9 cellular contexts compared by ENCODE assay signal in genomic region chr2:27306657-27307544, GRCh38.
DNase-seq lines count a peak whose midpoint lies in the region; ATAC-seq lines count a peak whose summit lies in the region.
"Had no signal": no experiment of that assay in that cellular context is flagged by ENCODE, and none has a peak within 500 bp of the region (broad histone marks: within the 10 kb centered on the region; RNA-seq: fewer than 3 reads in every experiment).

No MANE protein-coding gene starts in this region.

- DNase-seq in activated effector memory CD4-positive, alpha-beta T cell treated with anti-CD3 and anti-CD28 coated beads, Interleukin-2, amount 50 U/mL, for 16 hours: peak; percentile 71
- DNase-seq in activated effector memory CD4-positive, alpha-beta T cell treated with Interleukin-2 at 50 U/mL for 16 hours: no peak
- peak; percentile 56 to 57 for DNase-seq in activated T-cell treated with anti-CD3 and anti-CD28 coated beads, Interleukin-2, amount 50 U/mL, for 48 hours
- peak; percentile 57 for DNase-seq in islet precursor cell
- DNase-seq in stimulated activated naive CD8-positive, alpha-beta T cell treated with anti-CD3 and anti-CD28 coated beads, Interleukin-15, Interleukin-2, amounts not matched to agents 100 U/mL and 50 U/mL, for 24 hours: peak; percentile 56
- DNase-seq in NOMO-1 (lab: John Stamatoyannopoulos, UW; ENCODE audit: unreplicated experiment in 2 of 2): no peak
- no peak for DNase-seq in RPMI8226
- DNase-seq: AML-193 had no signal

- peak; percentile 44 for ATAC-seq in stimulated activated naive CD8-positive, alpha-beta T cell treated with anti-CD3 and anti-CD28 coated beads, Interleukin-15, Interleukin-2, amounts not matched to agents 100 U/mL and 50 U/mL, for 24 hours
- no peak for ATAC-seq in HG03378 (IDR thresholded peaks at IDR 0.05; ENCODE audit: unreplicated experiment)

Comparison
In these comparisons a context has a peak if more than half of its experiments do, and no peak if none do; other contexts are left out.
1. DNase-seq: peak in activated effector memory CD4-positive, alpha-beta T cell treated with anti-CD3 and anti-CD28 coated beads, Interleukin-2, amount 50 U/mL, for 16 hours (single experiment), activated T-cell treated with anti-CD3 and anti-CD28 coated beads, Interleukin-2, amount 50 U/mL, for 48 hours (2 of 2), islet precursor cell (single experiment) and stimulated activated naive CD8-positive, alpha-beta T cell treated with anti-CD3 and anti-CD28 coated beads, Interleukin-15, Interleukin-2, amounts not matched to agents 100 U/mL and 50 U/mL, for 24 hours (single experiment); none in activated effector memory CD4-positive, alpha-beta T cell treated with Interleukin-2 at 50 U/mL for 16 hours (single experiment), NOMO-1 (0 of 2) and RPMI8226 (single experiment).